In the genomic region with DNA sequence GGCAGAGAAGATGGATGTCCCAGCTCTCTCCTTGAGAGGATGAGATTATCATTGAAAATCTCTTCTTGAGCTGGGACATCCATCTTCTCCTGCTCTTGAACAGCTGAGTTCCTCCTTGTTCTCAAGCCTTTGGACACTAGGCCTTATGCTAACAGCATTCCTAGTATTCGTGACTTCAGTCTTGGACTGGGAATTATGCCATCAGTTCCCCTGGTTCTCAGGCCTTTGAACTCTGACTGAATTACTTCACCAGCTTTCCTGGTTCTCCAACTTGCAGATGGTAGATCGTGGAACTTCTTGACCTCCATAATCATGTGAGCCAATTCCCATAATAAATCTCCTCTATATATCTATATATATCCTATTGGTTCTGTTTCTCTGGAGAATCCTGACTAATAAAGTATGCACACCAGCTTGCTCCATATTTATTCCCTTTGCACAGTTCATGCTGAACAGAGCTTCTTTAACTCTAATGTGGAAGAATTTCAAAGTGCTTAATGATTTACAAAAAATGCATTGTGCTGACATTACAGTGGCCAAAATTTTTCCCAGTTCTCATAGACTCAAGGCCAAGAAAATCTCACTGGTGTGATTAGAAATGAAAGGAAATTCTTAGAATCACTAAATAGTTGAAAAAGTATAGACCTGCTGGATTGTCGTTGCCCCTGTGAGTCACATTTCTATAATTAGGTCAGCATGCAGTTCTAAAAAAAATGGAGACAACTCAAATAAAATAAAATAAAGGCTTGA, we compare ENCODE assay signal across 14 cellular contexts.
DNase-seq lines count a peak whose midpoint lies in the region; ATAC-seq and TF ChIP-seq lines count a peak whose summit lies in the region.
"Had no signal": no experiment of that assay in that cellular context is flagged by ENCODE, and none has a peak within 500 bp of the region (broad histone marks: within the 10 kb centered on the region; RNA-seq: fewer than 3 reads in every experiment).

No MANE protein-coding gene starts in this region.

- no peak for TF ChIP-seq POLR2A in esophagus squamous epithelium (IDR thresholded peaks at IDR 0.05)
- no peak for TF ChIP-seq POLR2A in vagina (IDR thresholded peaks at IDR 0.05)

- no peak overlapping the region for H3K4me3 Mint-ChIP-seq in activated T-cell treated with anti-CD3 and anti-CD28 coated beads, Interleukin-2, amount 50 U/mL, for 24 hours
- no peak overlapping the region for H3K4me3 Mint-ChIP-seq in CD4-positive, alpha-beta memory T cell
- H3K4me3 Mint-ChIP-seq: activated CD4-positive, alpha-beta T cell treated with anti-CD3 and anti-CD28 coated beads for 36 hours had no signal

- TF ChIP-seq RAD21 in SK-N-SH (IDR thresholded peaks at IDR 0.05; ENCODE audit: low read length), result no peak

- DNase-seq in SK-N-SH, result no peak
- DNase-seq in esophagus squamous epithelium (lab: John Stamatoyannopoulos, UW), result no peak
- DNase-seq in mucosa of descending colon, result peak in 1 of 3 donors; percentile 29
- DNase-seq in vagina (ENCODE audit: extremely low spot score in 2 of 2), result no peak
- DNase-seq in activated T-cell treated with anti-CD3 and anti-CD28 coated beads, Interleukin-2, amount 50 U/mL, for 24 hours, result no peak
- DNase-seq in CD4-positive, alpha-beta memory T cell, result no peak
- DNase-seq: 8988T; activated CD4-positive, alpha-beta T cell treated with anti-CD3 and anti-CD28 coated beads for 36 hours; activated T-cell treated with anti-CD3 and anti-CD28 coated beads, Interleukin-2, amount 50 U/mL, for 48 hours; MM.1S; NCI-H226; right lobe of liver had no signal

- H3K9me2 ChIP-seq in SK-N-SH, result no peaks in the 10 kb centered on the region

- H3K4me2 ChIP-seq in SK-N-SH, result no peak overlapping the region

- peaks cover 7% of the 10 kb centered on the region for H3K9me3 Mint-ChIP-seq in activated T-cell treated with anti-CD3 and anti-CD28 coated beads, Interleukin-2, amount 50 U/mL, for 24 hours
- H3K9me3 Mint-ChIP-seq in CD4-positive, alpha-beta memory T cell, result peaks cover 4 to 12% (median 6%) of the 10 kb centered on the region in 8 donors

- no peak for ATAC-seq in SK-N-SH treated with all-trans-retinoic acid at 6 μM for 48 hours
- peak; percentile 70 for ATAC-seq in mucosa of descending colon
- no peak for ATAC-seq in HG03432 (IDR thresholded peaks at IDR 0.05; ENCODE audit: unreplicated experiment)
- ATAC-seq: activated CD4-positive, alpha-beta T cell treated with anti-CD3 and anti-CD28 coated beads for 36 hours; right lobe of liver had no signal

- no peaks in the 10 kb centered on the region for H3K4me1 Mint-ChIP-seq in activated T-cell treated with anti-CD3 and anti-CD28 coated beads, Interleukin-2, amount 50 U/mL, for 24 hours (ENCODE audit: low read depth)
- no peaks in the 10 kb centered on the region for H3K4me1 Mint-ChIP-seq in CD4-positive, alpha-beta memory T cell
- H3K4me1 Mint-ChIP-seq: activated CD4-positive, alpha-beta T cell treated with anti-CD3 and anti-CD28 coated beads for 36 hours had no signal

- H3K4me1 ChIP-seq in SK-N-SH (ENCODE audit: control insufficient read depth in 1 of 2, insufficient read depth in 2 of 2, low read depth in 1 of 2, low read length in 1 of 2) (peaks cover 0 to 3% of the 10 kb centered on the region in 2 experiments; a peak in 2 of 4 replicates), esophagus squamous epithelium (no peaks in the 10 kb centered on the region), mucosa of descending colon (ENCODE audit: low read depth) (peaks cover 11% of the 10 kb centered on the region), vagina (peaks cover 26% of the 10 kb centered on the region)
- H3K4me1 ChIP-seq in CD4-positive, alpha-beta memory T cell (ENCODE audit: insufficient read depth, low read length), result no peaks in the 10 kb centered on the region
- H3K4me1 ChIP-seq: right lobe of liver had no signal

- TF ChIP-seq EP300 in SK-N-SH (IDR thresholded peaks at IDR 0.05; ENCODE audit: borderline replicate concordance in 1 of 2, low read depth in 1 of 2, low read length in 1 of 2), result no peak

- CTCF ChIA-PET in SK-N-SH (lab: Yijun Ruan, JAX), result no interaction called here
- CTCF ChIA-PET in CD4-positive, alpha-beta memory T cell (lab: Charles Lee; ENCODE audit: partially characterized antibody), result no interaction called here

- WGBS in SK-N-SH (ENCODE audit: low lambda C conversion rate), result 47% methylated on average over 3 of the region's 3 CpGs
- 30 to 31% methylated on average over 3 of the region's 3 CpGs for WGBS in esophagus squamous epithelium, 2 donors

- no peaks in the 10 kb centered on the region for H3K79me2 ChIP-seq in SK-N-SH (ENCODE audit: insufficient read depth)

- H3K27me3 ChIP-seq in SK-N-SH (ENCODE audit: insufficient read depth), result no peaks in the 10 kb centered on the region
- no peaks in the 10 kb centered on the region for H3K27me3 ChIP-seq in esophagus squamous epithelium
- H3K27me3 ChIP-seq in vagina, result no peaks in the 10 kb centered on the region
- no peaks in the 10 kb centered on the region for H3K27me3 ChIP-seq in CD4-positive, alpha-beta memory T cell (ENCODE audit: insufficient read depth, low read length)
- H3K27me3 ChIP-seq: right lobe of liver had no signal

- H3K36me3 ChIP-seq in SK-N-SH (replicated peaks in 1 of 2; ENCODE audit: control insufficient read depth in 1 of 2, insufficient read depth in 2 of 2, low read length in 1 of 2) (no peaks in the 10 kb centered on the region), esophagus squamous epithelium (no peaks in the 10 kb centered on the region), mucosa of descending colon (ENCODE audit: low read depth) (no peaks in the 10 kb centered on the region), vagina (no peaks in the 10 kb centered on the region)
- no peaks in the 10 kb centered on the region for H3K36me3 ChIP-seq in CD4-positive, alpha-beta memory T cell (ENCODE audit: insufficient read depth, low read length)
- H3K36me3 ChIP-seq: right lobe of liver had no signal

- H3K4me3 ChIP-seq in SK-N-SH (ENCODE audit: low read depth in 2 of 2, low read length in 1 of 2) (no peak overlapping the region), esophagus squamous epithelium (no peak overlapping the region), mucosa of descending colon (no peak overlapping the region), vagina (no peak overlapping the region)
- no peak overlapping the region for H3K4me3 ChIP-seq in CD4-positive, alpha-beta memory T cell (ENCODE audit: low read length in 2 of 2)
- H3K4me3 ChIP-seq: right lobe of liver had no signal

- H2AFZ ChIP-seq in SK-N-SH (ENCODE audit: low read depth), result no peak overlapping the region

- no peak overlapping the region for H3K9ac ChIP-seq in SK-N-SH

- peak overlapping the region; percentile 46 to 62; a peak in 3 of 4 replicates for H3K27ac ChIP-seq in SK-N-SH (ENCODE audit: low read depth in 2 of 2, low read length in 1 of 2)
- peak overlapping the region in 3 of 4 donors; percentile 24 to 51 (median 26) for H3K27ac ChIP-seq in esophagus squamous epithelium
- peak overlapping the region; percentile 55 for H3K27ac ChIP-seq in vagina
- no peak overlapping the region for H3K27ac ChIP-seq in CD4-positive, alpha-beta memory T cell (ENCODE audit: low read depth, low read length)

- TF ChIP-seq CTCF in SK-N-SH (IDR thresholded peaks at IDR 0.05) (no peak), esophagus squamous epithelium (IDR thresholded peaks at IDR 0.05) (no peak), mucosa of descending colon (IDR thresholded peaks at IDR 0.05) (no peak), vagina (IDR thresholded peaks at IDR 0.05) (no peak)

- POLR2A ChIA-PET in SK-N-SH (lab: Yijun Ruan, JAX), result no interaction called here
- POLR2A ChIA-PET in CD4-positive, alpha-beta memory T cell (lab: Charles Lee; ENCODE audit: partially characterized antibody), result no interaction called here

- H3K36me3 Mint-ChIP-seq in activated T-cell treated with anti-CD3 and anti-CD28 coated beads, Interleukin-2, amount 50 U/mL, for 24 hours (ENCODE audit: low read depth), result no peaks in the 10 kb centered on the region
- no peaks in the 10 kb centered on the region for H3K36me3 Mint-ChIP-seq in CD4-positive, alpha-beta memory T cell

- H4K20me1 ChIP-seq in SK-N-SH (ENCODE audit: insufficient read depth), result no peaks in the 10 kb centered on the region

- H3F3A ChIP-seq in SK-N-SH (replicated peaks; ENCODE audit: insufficient read depth), result peaks cover 7% of the 10 kb centered on the region

- intact Hi-C loops in esophagus squamous epithelium (cut with DNase I) (no loop called here), mucosa of descending colon (cut with DNase I, micrococcal nuclease) (no loop called here), vagina (cut with DNase I) (no loop called here)
- intact Hi-C loops in CD4-positive, alpha-beta memory T cell (cut with micrococcal nuclease), result no loop called here

- no peaks in the 10 kb centered on the region for H3K9me3 ChIP-seq in SK-N-SH
- no peaks in the 10 kb centered on the region for H3K9me3 ChIP-seq in esophagus squamous epithelium
- H3K9me3 ChIP-seq in mucosa of descending colon, result no peaks in the 10 kb centered on the region
- H3K9me3 ChIP-seq in vagina, result no peaks in the 10 kb centered on the region
- H3K9me3 ChIP-seq in CD4-positive, alpha-beta memory T cell (ENCODE audit: control insufficient read depth in 1 of 2, low read length in 2 of 2), result no peaks in the 10 kb centered on the region
- H3K9me3 ChIP-seq: right lobe of liver had no signal

- H3K27ac Mint-ChIP-seq in activated T-cell treated with anti-CD3 and anti-CD28 coated beads, Interleukin-2, amount 50 U/mL, for 24 hours, result no peak overlapping the region
- no peak overlapping the region for H3K27ac Mint-ChIP-seq in CD4-positive, alpha-beta memory T cell
- H3K27ac Mint-ChIP-seq: activated CD4-positive, alpha-beta T cell treated with anti-CD3 and anti-CD28 coated beads for 36 hours had no signal

- no peaks in the 10 kb centered on the region for H3K27me3 Mint-ChIP-seq in activated T-cell treated with anti-CD3 and anti-CD28 coated beads, Interleukin-2, amount 50 U/mL, for 24 hours
- no peaks in the 10 kb centered on the region for H3K27me3 Mint-ChIP-seq in CD4-positive, alpha-beta memory T cell
- H3K27me3 Mint-ChIP-seq: activated CD4-positive, alpha-beta T cell treated with anti-CD3 and anti-CD28 coated beads for 36 hours had no signal

TF ChIP-seq in SK-N-SH, 30 proteins besides CTCF, POLR2A, EP300 and RAD21 (continues in another document):
- TF ChIP-seq POLR2AphosphoS5 (IDR thresholded peaks at IDR 0.05; ENCODE audit: low read depth, low read length), result no peak
- no peak for TF ChIP-seq FOXJ3 (CRISPR knock-in tag; IDR thresholded peaks at IDR 0.05)
- TF ChIP-seq TAF1 (IDR thresholded peaks at IDR 0.05; ENCODE audit: borderline replicate concordance, low read depth, low read length), result no peak
- TF ChIP-seq NRF1 (IDR thresholded peaks at IDR 0.05; ENCODE audit: low read depth, low read length), result no peak
- TF ChIP-seq JUND (IDR thresholded peaks at IDR 0.05), result no peak

TF ChIP-seq in SK-N-SH treated with all-trans-retinoic acid at 6 μM for 48 hours, 23 proteins besides CTCF, POLR2A, EP300 and RAD21:
- no peak for TF ChIP-seq ZFP30 (CRISPR knock-in tag; IDR thresholded peaks at IDR 0.05)
- no peak for TF ChIP-seq SNAI2 (CRISPR knock-in tag; IDR thresholded peaks at IDR 0.05)
- TF ChIP-seq ZNF8 (CRISPR knock-in tag; IDR thresholded peaks at IDR 0.05), result no peak
- TF ChIP-seq TCF4 (CRISPR knock-in tag; IDR thresholded peaks at IDR 0.05; ENCODE audit: borderline replicate concordance), result no peak
- no peak for TF ChIP-seq ZNF70 (CRISPR knock-in tag; IDR thresholded peaks at IDR 0.05)
- TF ChIP-seq ZFP3 (CRISPR knock-in tag; IDR thresholded peaks at IDR 0.05), result no peak
